13 cellular contexts compared by ENCODE assay signal in genomic region chr15:68285243-68285980, GRCh38. TPM values are rescaled to one million over a fixed set of nuclear protein-coding genes. Genes with fewer than 3 reads are reported as not detected.
A peak's percentile ranks its signal among the peaks of the same experiment; 100 is the strongest.
DNase-seq lines count a peak whose midpoint lies in the region; ATAC-seq, FAIRE-seq and TF ChIP-seq lines count a peak whose summit lies in the region.
"Had no signal": no experiment of that assay in that cellular context is flagged by ENCODE, and none has a peak within 500 bp of the region (broad histone marks: within the 10 kb centered on the region; RNA-seq: fewer than 3 reads in every experiment).

No MANE protein-coding gene starts in this region.

- H3K4me3 Mint-ChIP-seq in activated naive CD8-positive, alpha-beta T cell, result peak overlapping the region; percentile 51
- no peak overlapping the region for H3K4me3 Mint-ChIP-seq in activated naive CD8-positive, alpha-beta T cell treated with anti-CD3 and anti-CD28 coated beads for 36 hours

- CTCF ChIA-PET in A673 (lab: Charles Lee), result no interaction called here

- no peak for TF ChIP-seq CTCF in fibroblast of villous mesenchyme (IDR thresholded peaks at IDR 0.05; ENCODE audit: insufficient read depth, low read depth, low read length)
- no peak for TF ChIP-seq CTCF in thoracic aorta (IDR thresholded peaks at IDR 0.05)
- no peak for TF ChIP-seq CTCF in A673 (conservative IDR thresholded peaks at IDR 0.05; ENCODE audit: low read depth, low read length)

- FAIRE-seq in frontal cortex (lab: Jason Lieb, UNC), result no peak

- no peak for DNase-seq in activated naive CD8-positive, alpha-beta T cell treated with anti-CD3 and anti-CD28 coated beads for 36 hours
- DNase-seq in NOMO-1 treated with DMSO at 0.1 percent for 48 hours (lab: John Stamatoyannopoulos, UW; ENCODE audit: unreplicated experiment) (peak; percentile 90), fibroblast of villous mesenchyme (ENCODE audit: low read depth) (peak; percentile 50), thoracic aorta (ENCODE audit: low spot score) (no peak), NCI-H345 (lab: John Stamatoyannopoulos, UW) (no peak), frontal cortex (ENCODE audit: low spot score in 2 of 2) (no peak), A673 (ENCODE audit: low spot score) (no peak)
- DNase-seq: activated effector memory CD4-positive, alpha-beta T cell treated with Interleukin-2 at 50 U/mL for 16 hours; colonic mucosa; NCI-H2029 treated with DMSO at 0.1 percent for 48 hours; posterior cingulate gyrus; Right ventricle myocardium superior had no signal

- peak overlapping the region; percentile 41 for H3K27ac Mint-ChIP-seq in activated naive CD8-positive, alpha-beta T cell
- no peak overlapping the region for H3K27ac Mint-ChIP-seq in activated naive CD8-positive, alpha-beta T cell treated with anti-CD3 and anti-CD28 coated beads for 36 hours

- no peaks in the 10 kb centered on the region for H3K9me3 Mint-ChIP-seq in activated naive CD8-positive, alpha-beta T cell (ENCODE audit: low read depth)
- no peaks in the 10 kb centered on the region for H3K9me3 Mint-ChIP-seq in activated naive CD8-positive, alpha-beta T cell treated with anti-CD3 and anti-CD28 coated beads for 36 hours

- H3K27me3 ChIP-seq in thoracic aorta (replicated peaks; ENCODE audit: insufficient read depth), result no peaks in the 10 kb centered on the region
- H3K27me3 ChIP-seq in A673 (replicated peaks; ENCODE audit: insufficient read depth, low read depth, low read length, poor library complexity), result no peaks in the 10 kb centered on the region
- H3K27me3 ChIP-seq: colonic mucosa had no signal

- H3K4me1 Mint-ChIP-seq in activated naive CD8-positive, alpha-beta T cell (ENCODE audit: low read depth), result peaks cover 81% of the 10 kb centered on the region
- peaks cover 67% of the 10 kb centered on the region for H3K4me1 Mint-ChIP-seq in activated naive CD8-positive, alpha-beta T cell treated with anti-CD3 and anti-CD28 coated beads for 36 hours

- H3K9me3 ChIP-seq in thoracic aorta, result no peaks in the 10 kb centered on the region
- peaks cover 8% of the 10 kb centered on the region for H3K9me3 ChIP-seq in A673 (ENCODE audit: low read depth, low read length, poor library complexity, severe bottlenecking)
- H3K9me3 ChIP-seq: colonic mucosa had no signal

- no peak overlapping the region for H3K4me3 ChIP-seq in fibroblast of villous mesenchyme (ENCODE audit: low read depth, low read length)
- H3K4me3 ChIP-seq in thoracic aorta, result peak overlapping the region; percentile 5
- no peak overlapping the region for H3K4me3 ChIP-seq in A673 (ENCODE audit: low read depth, low read length, poor library complexity, severe bottlenecking)
- H3K4me3 ChIP-seq: colonic mucosa had no signal

- BruUV-seq in A673 (replicated peaks; lab: Mats Ljungman, UMichigan), result no TSS peak

- H3K36me3 ChIP-seq in thoracic aorta (peaks cover 8% of the 10 kb centered on the region), A673 (ENCODE audit: insufficient read depth, low read length, poor library complexity, severe bottlenecking) (peaks cover 29% of the 10 kb centered on the region)

- no peaks in the 10 kb centered on the region for H3K27me3 Mint-ChIP-seq in activated naive CD8-positive, alpha-beta T cell
- H3K27me3 Mint-ChIP-seq in activated naive CD8-positive, alpha-beta T cell treated with anti-CD3 and anti-CD28 coated beads for 36 hours, result no peaks in the 10 kb centered on the region

- no peak for ATAC-seq in thoracic aorta (ENCODE audit: insufficient number of reproducible peaks, low FRiP score, low read depth)

- H3K27ac ChIP-seq in thoracic aorta, result no peak overlapping the region
- no peak overlapping the region for H3K27ac ChIP-seq in A673 (ENCODE audit: low read depth, low read length, poor library complexity, severe bottlenecking)
- H3K27ac ChIP-seq: colonic mucosa had no signal

- POLR2A ChIA-PET in A673 (lab: Charles Lee; ENCODE audit: low non-redundant PET), result no interaction called here

- intact Hi-C loops in A673 (cut with micrococcal nuclease; ENCODE audit: unreplicated experiment), result no loop called here

- H3K4me1 ChIP-seq in thoracic aorta (ENCODE audit: control insufficient read depth in 1 of 2, low read depth in 2 of 2) (peaks cover 43 to 78% of the 10 kb centered on the region in 2 donors), A673 (ENCODE audit: insufficient read depth, low read length, poor library complexity, severe bottlenecking) (peaks cover 13% of the 10 kb centered on the region)

- H3K36me3 Mint-ChIP-seq in activated naive CD8-positive, alpha-beta T cell, result peaks cover 14% of the 10 kb centered on the region
- peaks cover 38% of the 10 kb centered on the region for H3K36me3 Mint-ChIP-seq in activated naive CD8-positive, alpha-beta T cell treated with anti-CD3 and anti-CD28 coated beads for 36 hours

RNA-seq across cellular contexts. Expression of gene FEM1B, which starts 7.9 kb away (rescaled TPM):
- 10 to 100 TPM; 37.0 to 44.1 TPM for total RNA-seq in activated naive CD8-positive, alpha-beta T cell treated with anti-CD3 and anti-CD28 coated beads for 36 hours
- 47.7 and 61.7 TPM in 2 replicates for total RNA-seq in fibroblast of villous mesenchyme
- total RNA-seq in thoracic aorta, result 10 to 100 TPM; 31.1 to 56.2 TPM
- 213 TPM for total RNA-seq in frontal cortex
- 44.6 and 47.3 TPM in 2 replicates for total RNA-seq in A673 (2021)

RNA-seq across cellular contexts. Expression of gene CLN6, which starts 55.9 kb away (rescaled TPM):
- 10 to 100 TPM; 67.7 to 72.0 TPM for total RNA-seq in activated naive CD8-positive, alpha-beta T cell treated with anti-CD3 and anti-CD28 coated beads for 36 hours
- total RNA-seq in fibroblast of villous mesenchyme (15.8 and 16.8 TPM in 2 replicates), thoracic aorta (10 to 100 TPM; 18.5 to 22.9 TPM), frontal cortex (3.7 TPM), A673 (2021) (75.4 and 84.7 TPM in 2 replicates)

Comparison
In these comparisons a context has a peak if more than half of its experiments do, and no peak if none do; other contexts are left out.
1. DNase-seq: peak in NOMO-1 treated with DMSO at 0.1 percent for 48 hours (single experiment) and fibroblast of villous mesenchyme (single experiment); none in activated naive CD8-positive, alpha-beta T cell treated with anti-CD3 and anti-CD28 coated beads for 36 hours (single experiment), thoracic aorta (single experiment), NCI-H345 (single experiment), frontal cortex (0 of 2) and A673 (single experiment).